Comparison of ENCODE assay signal across 25 cellular contexts in the genomic region with DNA sequence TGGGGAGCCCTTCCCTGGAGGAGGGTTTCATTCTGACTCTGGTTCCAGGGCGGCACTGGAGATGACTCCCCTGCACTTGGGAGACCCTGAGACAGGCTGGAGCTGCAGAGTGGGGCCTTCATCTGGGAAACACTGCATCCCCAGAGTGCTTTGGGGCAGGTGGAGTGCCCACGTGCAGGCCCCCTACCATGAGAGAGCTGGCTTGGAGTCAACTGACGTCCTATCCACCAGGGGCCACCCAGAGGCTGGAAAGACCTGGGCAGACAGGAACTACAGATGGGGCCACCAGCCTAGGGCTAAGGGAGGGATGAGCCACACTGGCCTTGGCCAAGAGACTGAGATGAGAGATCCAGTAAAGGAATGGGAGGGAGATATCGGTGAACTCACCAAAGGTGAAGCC.
"Had no signal": no experiment of that assay in that cellular context is flagged by ENCODE, and none has a peak within 500 bp of the region (broad histone marks: within the 10 kb centered on the region; RNA-seq: fewer than 3 reads in every experiment).

No MANE protein-coding gene starts in this region.

- H3K36me3 ChIP-seq: esophagus squamous epithelium, heart right ventricle, left lung, neural progenitor cell, sigmoid colon, suprapubic skin had no signal

- H3K4me3 ChIP-seq: esophagus squamous epithelium, heart right ventricle, left lung, neural progenitor cell, psoas muscle, sigmoid colon, suprapubic skin had no signal

- H3K27ac ChIP-seq: esophagus squamous epithelium, heart right ventricle, left lung, neural progenitor cell, psoas muscle, sigmoid colon, suprapubic skin had no signal

- H3K36me3 Mint-ChIP-seq: naive thymus-derived CD4-positive, alpha-beta T cell; neural progenitor cell; stimulated activated naive B cell treated with anti-CD40 and anti-IgM and Interleukin-4, amounts not matched to agents 10 μg/mL and 1 μg/mL and 100 μg/mL, for 72 hours; type B pancreatic cell had no signal

- H3K9me3 ChIP-seq: left lung, psoas muscle, suprapubic skin had no signal

- DNase-seq: cerebellar nuclear complex; cortex of kidney; effector memory CD8-positive, alpha-beta T cell; erythroblast; esophagus squamous epithelium; foreskin melanocyte; glutamatergic neuron; heart right ventricle; hippocampal formation; left lung; mesenchymal stem cell; midbrain; naive thymus-derived CD4-positive, alpha-beta T cell; nucleus accumbens; psoas muscle; right cardiac atrium; sigmoid colon; stimulated activated CD4-positive, alpha-beta T cell treated with anti-CD3 and anti-CD28 coated beads, Interleukin-15, amount 100 ng/mL, for 24 hours; stimulated activated CD4-positive, alpha-beta T cell treated with anti-CD3 and anti-CD28 coated beads, Interleukin-2, amount 100 ng/mL, for 48 hours; stimulated activated naive B cell treated with anti-CD40 and anti-IgM and Interleukin-4, amounts not matched to agents 10 μg/mL and 1 μg/mL and 100 μg/mL, for 72 hours had no signal

- ATAC-seq: effector memory CD8-positive, alpha-beta T cell; heart right ventricle; left lung; naive thymus-derived CD4-positive, alpha-beta T cell; psoas muscle; right cardiac atrium; stimulated activated naive B cell treated with anti-CD40 and anti-IgM and Interleukin-4, amounts not matched to agents 10 μg/mL and 1 μg/mL and 100 μg/mL, for 72 hours had no signal

- H3K4me1 ChIP-seq: esophagus squamous epithelium, heart right ventricle, left lung, psoas muscle, sigmoid colon, suprapubic skin had no signal

- H2AFZ ChIP-seq: neural progenitor cell had no signal

- H3K4me3 Mint-ChIP-seq: effector memory CD8-positive, alpha-beta T cell; naive thymus-derived CD4-positive, alpha-beta T cell; nephron; neural progenitor cell; stimulated activated naive B cell treated with anti-CD40 and anti-IgM and Interleukin-4, amounts not matched to agents 10 μg/mL and 1 μg/mL and 100 μg/mL, for 72 hours; stimulated activated naive CD8-positive, alpha-beta T cell treated with anti-CD3 and anti-CD28 coated beads, Interleukin-15, Interleukin-2, amounts not matched to agents 100 ng/mL and 50 ng/mL, for 24 hours; type B pancreatic cell had no signal

- H3K4me2 ChIP-seq: neural progenitor cell had no signal

- H3K27me3 ChIP-seq: esophagus squamous epithelium, sigmoid colon, suprapubic skin had no signal

- H3K9ac ChIP-seq: neural progenitor cell had no signal

- H3K4me1 Mint-ChIP-seq: naive thymus-derived CD4-positive, alpha-beta T cell; nephron; stimulated activated naive B cell treated with anti-CD40 and anti-IgM and Interleukin-4, amounts not matched to agents 10 μg/mL and 1 μg/mL and 100 μg/mL, for 72 hours had no signal

- H3K9me3 Mint-ChIP-seq: effector memory CD8-positive, alpha-beta T cell had no signal

- H3K27ac Mint-ChIP-seq: effector memory CD8-positive, alpha-beta T cell; naive thymus-derived CD4-positive, alpha-beta T cell; nephron; neural progenitor cell; stimulated activated naive B cell treated with anti-CD40 and anti-IgM and Interleukin-4, amounts not matched to agents 10 μg/mL and 1 μg/mL and 100 μg/mL, for 72 hours; stimulated activated naive CD8-positive, alpha-beta T cell treated with anti-CD3 and anti-CD28 coated beads, Interleukin-15, Interleukin-2, amounts not matched to agents 100 ng/mL and 50 ng/mL, for 24 hours; type B pancreatic cell had no signal
